In the genomic region with DNA sequence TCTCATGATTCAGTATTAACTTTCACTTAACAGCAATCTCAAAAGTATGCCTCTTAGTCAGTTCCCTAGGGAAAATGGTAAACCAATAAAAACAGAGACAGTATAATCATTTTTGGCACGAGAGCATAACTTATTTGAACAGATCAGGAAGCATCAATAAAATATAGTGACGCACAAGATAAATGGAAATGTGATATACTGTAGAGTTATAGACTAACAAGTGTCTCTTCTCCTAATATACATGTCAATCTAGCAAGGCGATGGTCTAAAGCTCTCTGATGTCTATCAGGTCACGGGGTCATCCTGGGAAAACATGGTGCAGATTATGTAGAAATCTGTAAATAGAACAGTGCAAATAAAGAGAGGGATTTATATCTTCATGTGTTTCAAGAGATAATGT, we compare ENCODE assay signal across 1 cellular context.
A peak's percentile ranks its signal among the peaks of the same experiment; 100 is the strongest.
TF ChIP-seq lines count a peak whose summit lies in the region.

No MANE protein-coding gene starts in this region.

TF ChIP-seq in A549, 52 proteins besides CTCF, POLR2A, EP300 and RAD21 (continued from another document):
- TF ChIP-seq, protein P1, sequence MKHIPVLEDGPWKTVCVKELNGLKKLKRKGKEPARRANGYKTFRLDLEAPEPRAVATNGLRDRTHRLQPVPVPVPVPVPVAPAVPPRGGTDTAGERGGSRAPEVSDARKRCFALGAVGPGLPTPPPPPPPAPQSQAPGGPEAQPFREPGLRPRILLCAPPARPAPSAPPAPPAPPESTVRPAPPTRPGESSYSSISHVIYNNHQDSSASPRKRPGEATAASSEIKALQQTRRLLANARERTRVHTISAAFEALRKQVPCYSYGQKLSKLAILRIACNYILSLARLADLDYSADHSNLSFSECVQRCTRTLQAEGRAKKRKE (CRISPR knock-in tag; IDR thresholded peaks at IDR 0.05; ENCODE audit: low read depth): no peak
- TF ChIP-seq MYC (IDR thresholded peaks at IDR 0.05; ENCODE audit: borderline replicate concordance, low read length) (no peak), FOSB (CRISPR knock-in tag; IDR thresholded peaks at IDR 0.05) (peak; percentile 88; the same call in 1 of the 2 replicates), JUNB (IDR thresholded peaks at IDR 0.05) (peak; percentile 89), RFX5 (IDR thresholded peaks at IDR 0.05) (no peak), MAZ (IDR thresholded peaks at IDR 0.05; ENCODE audit: borderline replicate concordance, low read depth, low read length) (no peak), RARB (CRISPR knock-in tag; IDR thresholded peaks at IDR 0.05) (peak; percentile 96), ESRRA (IDR thresholded peaks at IDR 0.05; ENCODE audit: borderline replicate concordance, low read length) (no peak), ZSCAN20 (CRISPR knock-in tag; IDR thresholded peaks at IDR 0.05) (no peak), CBX2 (IDR thresholded peaks at IDR 0.05; ENCODE audit: borderline replicate concordance, low read depth) (no peak), NPAS2 (CRISPR knock-in tag; IDR thresholded peaks at IDR 0.05; ENCODE audit: borderline replicate concordance) (no peak), ZNF302 (CRISPR knock-in tag; IDR thresholded peaks at IDR 0.05) (no peak), GATA3 (IDR thresholded peaks at IDR 0.05; ENCODE audit: borderline replicate concordance) (peak; percentile 99), CBX8 (IDR thresholded peaks at IDR 0.05) (no peak), TFCP2L1 (CRISPR knock-in tag; IDR thresholded peaks at IDR 0.05) (no peak), EHMT2 (IDR thresholded peaks at IDR 0.05; ENCODE audit: low read depth) (no peak), RNF2 (IDR thresholded peaks at IDR 0.05; ENCODE audit: borderline replicate concordance, low read depth) (no peak), EHF (CRISPR knock-in tag; IDR thresholded peaks at IDR 0.05) (peak; percentile 51; the same call in 1 of the 2 replicates), CHD4 (IDR thresholded peaks at IDR 0.05; ENCODE audit: borderline replicate concordance) (no peak), HOXB13 (CRISPR knock-in tag; IDR thresholded peaks at IDR 0.05; ENCODE audit: low read depth) (peak; percentile 85), ZFP36 (IDR thresholded peaks at IDR 0.05; ENCODE audit: borderline replicate concordance, partially characterized antibody) (peak; percentile 75), KDM1A (IDR thresholded peaks at IDR 0.05; ENCODE audit: low read depth) (no peak), JUN (IDR thresholded peaks at IDR 0.05) (peak; percentile 89 to 94), NFE2L2 (conservative IDR thresholded peaks at IDR 0.05; ENCODE audit: low read length) (no peak), RCOR1 (IDR thresholded peaks at IDR 0.05; ENCODE audit: low read depth, low read length) (no peak), HEYL (CRISPR knock-in tag; IDR thresholded peaks at IDR 0.05) (peak; percentile 60; the same call in 1 of the 2 replicates), CEBPB (IDR thresholded peaks at IDR 0.05) (peak; percentile 75 to 91), CHD2 (IDR thresholded peaks at IDR 0.05; ENCODE audit: low read length, partially characterized antibody) (no peak), HDAC2 (IDR thresholded peaks at IDR 0.05) (no peak), NR3C1 (IDR thresholded peaks at IDR 0.05) (no peak), KDM5A (IDR thresholded peaks at IDR 0.05) (no peak), TP53 (CRISPR knock-in tag; IDR thresholded peaks at IDR 0.05) (no peak), SMC3 (IDR thresholded peaks at IDR 0.05) (peak; percentile 19; the same call in 1 of the 3 replicates), SREBF2 (IDR thresholded peaks at IDR 0.05) (no peak), MAFK (IDR thresholded peaks at IDR 0.05; ENCODE audit: partially characterized antibody) (no peak), PHF8 (IDR thresholded peaks at IDR 0.05; ENCODE audit: borderline replicate concordance, low read depth) (no peak), HOXA7 (CRISPR knock-in tag; IDR thresholded peaks at IDR 0.05) (no peak), FOSL2 (IDR thresholded peaks at IDR 0.05) (peak; percentile 51), FOSL2 (CRISPR knock-in tag; IDR thresholded peaks at IDR 0.05) (peak; percentile 85)
- TF ChIP-seq, protein P2, sequence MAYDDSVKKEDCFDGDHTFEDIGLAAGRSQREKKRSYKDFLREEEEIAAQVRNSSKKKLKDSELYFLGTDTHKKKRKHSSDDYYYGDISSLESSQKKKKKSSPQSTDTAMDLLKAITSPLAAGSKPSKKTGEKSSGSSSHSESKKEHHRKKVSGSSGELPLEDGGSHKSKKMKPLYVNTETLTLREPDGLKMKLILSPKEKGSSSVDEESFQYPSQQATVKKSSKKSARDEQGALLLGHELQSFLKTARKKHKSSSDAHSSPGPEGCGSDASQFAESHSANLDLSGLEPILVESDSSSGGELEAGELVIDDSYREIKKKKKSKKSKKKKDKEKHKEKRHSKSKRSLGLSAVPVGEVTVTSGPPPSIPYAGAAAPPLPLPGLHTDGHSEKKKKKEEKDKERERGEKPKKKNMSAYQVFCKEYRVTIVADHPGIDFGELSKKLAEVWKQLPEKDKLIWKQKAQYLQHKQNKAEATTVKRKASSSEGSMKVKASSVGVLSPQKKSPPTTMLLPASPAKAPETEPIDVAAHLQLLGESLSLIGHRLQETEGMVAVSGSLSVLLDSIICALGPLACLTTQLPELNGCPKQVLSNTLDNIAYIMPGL (CRISPR knock-in tag; IDR thresholded peaks at IDR 0.05; ENCODE audit: borderline replicate concordance): no peak
- TF ChIP-seq, protein P3, sequence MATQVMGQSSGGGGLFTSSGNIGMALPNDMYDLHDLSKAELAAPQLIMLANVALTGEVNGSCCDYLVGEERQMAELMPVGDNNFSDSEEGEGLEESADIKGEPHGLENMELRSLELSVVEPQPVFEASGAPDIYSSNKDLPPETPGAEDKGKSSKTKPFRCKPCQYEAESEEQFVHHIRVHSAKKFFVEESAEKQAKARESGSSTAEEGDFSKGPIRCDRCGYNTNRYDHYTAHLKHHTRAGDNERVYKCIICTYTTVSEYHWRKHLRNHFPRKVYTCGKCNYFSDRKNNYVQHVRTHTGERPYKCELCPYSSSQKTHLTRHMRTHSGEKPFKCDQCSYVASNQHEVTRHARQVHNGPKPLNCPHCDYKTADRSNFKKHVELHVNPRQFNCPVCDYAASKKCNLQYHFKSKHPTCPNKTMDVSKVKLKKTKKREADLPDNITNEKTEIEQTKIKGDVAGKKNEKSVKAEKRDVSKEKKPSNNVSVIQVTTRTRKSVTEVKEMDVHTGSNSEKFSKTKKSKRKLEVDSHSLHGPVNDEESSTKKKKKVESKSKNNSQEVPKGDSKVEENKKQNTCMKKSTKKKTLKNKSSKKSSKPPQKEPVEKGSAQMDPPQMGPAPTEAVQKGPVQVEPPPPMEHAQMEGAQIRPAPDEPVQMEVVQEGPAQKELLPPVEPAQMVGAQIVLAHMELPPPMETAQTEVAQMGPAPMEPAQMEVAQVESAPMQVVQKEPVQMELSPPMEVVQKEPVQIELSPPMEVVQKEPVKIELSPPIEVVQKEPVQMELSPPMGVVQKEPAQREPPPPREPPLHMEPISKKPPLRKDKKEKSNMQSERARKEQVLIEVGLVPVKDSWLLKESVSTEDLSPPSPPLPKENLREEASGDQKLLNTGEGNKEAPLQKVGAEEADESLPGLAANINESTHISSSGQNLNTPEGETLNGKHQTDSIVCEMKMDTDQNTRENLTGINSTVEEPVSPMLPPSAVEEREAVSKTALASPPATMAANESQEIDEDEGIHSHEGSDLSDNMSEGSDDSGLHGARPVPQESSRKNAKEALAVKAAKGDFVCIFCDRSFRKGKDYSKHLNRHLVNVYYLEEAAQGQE (IDR thresholded peaks at IDR 0.05): no peak
- TF ChIP-seq, protein P4, sequence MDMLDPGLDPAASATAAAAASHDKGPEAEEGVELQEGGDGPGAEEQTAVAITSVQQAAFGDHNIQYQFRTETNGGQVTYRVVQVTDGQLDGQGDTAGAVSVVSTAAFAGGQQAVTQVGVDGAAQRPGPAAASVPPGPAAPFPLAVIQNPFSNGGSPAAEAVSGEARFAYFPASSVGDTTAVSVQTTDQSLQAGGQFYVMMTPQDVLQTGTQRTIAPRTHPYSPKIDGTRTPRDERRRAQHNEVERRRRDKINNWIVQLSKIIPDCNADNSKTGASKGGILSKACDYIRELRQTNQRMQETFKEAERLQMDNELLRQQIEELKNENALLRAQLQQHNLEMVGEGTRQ (IDR thresholded peaks at IDR 0.05): peak; percentile 56; the same call in 1 of the 2 replicates
- TF ChIP-seq, protein P5, sequence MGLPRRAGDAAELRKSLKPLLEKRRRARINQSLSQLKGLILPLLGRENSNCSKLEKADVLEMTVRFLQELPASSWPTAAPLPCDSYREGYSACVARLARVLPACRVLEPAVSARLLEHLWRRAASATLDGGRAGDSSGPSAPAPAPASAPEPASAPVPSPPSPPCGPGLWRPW (IDR thresholded peaks at IDR 0.05): peak; percentile 62
- TF ChIP-seq, protein P6, sequence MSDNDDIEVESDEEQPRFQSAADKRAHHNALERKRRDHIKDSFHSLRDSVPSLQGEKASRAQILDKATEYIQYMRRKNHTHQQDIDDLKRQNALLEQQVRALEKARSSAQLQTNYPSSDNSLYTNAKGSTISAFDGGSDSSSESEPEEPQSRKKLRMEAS (IDR thresholded peaks at IDR 0.05): peak; percentile 43; the same call in 1 of the 2 replicates
- TF ChIP-seq, protein P7, sequence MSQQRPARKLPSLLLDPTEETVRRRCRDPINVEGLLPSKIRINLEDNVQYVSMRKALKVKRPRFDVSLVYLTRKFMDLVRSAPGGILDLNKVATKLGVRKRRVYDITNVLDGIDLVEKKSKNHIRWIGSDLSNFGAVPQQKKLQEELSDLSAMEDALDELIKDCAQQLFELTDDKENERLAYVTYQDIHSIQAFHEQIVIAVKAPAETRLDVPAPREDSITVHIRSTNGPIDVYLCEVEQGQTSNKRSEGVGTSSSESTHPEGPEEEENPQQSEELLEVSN (IDR thresholded peaks at IDR 0.05; ENCODE audit: borderline replicate concordance, low read depth): no peak
- TF ChIP-seq, protein P8, sequence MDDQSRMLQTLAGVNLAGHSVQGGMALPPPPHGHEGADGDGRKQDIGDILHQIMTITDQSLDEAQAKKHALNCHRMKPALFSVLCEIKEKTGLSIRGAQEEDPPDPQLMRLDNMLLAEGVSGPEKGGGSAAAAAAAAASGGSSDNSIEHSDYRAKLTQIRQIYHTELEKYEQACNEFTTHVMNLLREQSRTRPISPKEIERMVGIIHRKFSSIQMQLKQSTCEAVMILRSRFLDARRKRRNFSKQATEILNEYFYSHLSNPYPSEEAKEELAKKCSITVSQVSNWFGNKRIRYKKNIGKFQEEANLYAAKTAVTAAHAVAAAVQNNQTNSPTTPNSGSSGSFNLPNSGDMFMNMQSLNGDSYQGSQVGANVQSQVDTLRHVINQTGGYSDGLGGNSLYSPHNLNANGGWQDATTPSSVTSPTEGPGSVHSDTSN (IDR thresholded peaks at IDR 0.05): peak; percentile 39; the same call in 1 of the 2 replicates
